Comparison of ENCODE assay signal across 1 cellular context in genomic region chr15:40115670-40116093, GRCh38.
A peak's percentile ranks its signal among the peaks of the same experiment; 100 is the strongest.
TF ChIP-seq lines count a peak whose summit lies in the region.

No MANE protein-coding gene starts in this region.

TF ChIP-seq in HepG2, 621 proteins besides CTCF, POLR2A, EP300 and RAD21 (continued from another document):
- TF ChIP-seq TFE3 (CRISPR knock-in tag; IDR thresholded peaks at IDR 0.05) (0 out of 2 replicates have a peak, but pooled peaks have one; percentile 35), IRF1 (CRISPR knock-in tag; IDR thresholded peaks at IDR 0.05; ENCODE audit: low read depth) (no peak), HNRNPUL1 (IDR thresholded peaks at IDR 0.05; ENCODE audit: low read depth, low read length) (no peak), SRF (IDR thresholded peaks at IDR 0.05; ENCODE audit: low read depth, low read length) (no peak), CENPT (CRISPR knock-in tag; IDR thresholded peaks at IDR 0.05; ENCODE audit: low read depth) (no peak), ZNF883 (CRISPR knock-in tag; IDR thresholded peaks at IDR 0.05; ENCODE audit: not compliant biosample characterization) (no peak), THRA (CRISPR knock-in tag; IDR thresholded peaks at IDR 0.05; ENCODE audit: borderline replicate concordance) (peak; percentile 97), ZNF224 (CRISPR knock-in tag; IDR thresholded peaks at IDR 0.05) (no peak), ZNF737 (CRISPR knock-in tag; IDR thresholded peaks at IDR 0.05; ENCODE audit: borderline replicate concordance) (no peak), ZNF572 (CRISPR knock-in tag; IDR thresholded peaks at IDR 0.05) (no peak), NR0B2 (CRISPR knock-in tag; IDR thresholded peaks at IDR 0.05) (no peak), MZF1 (CRISPR knock-in tag; IDR thresholded peaks at IDR 0.05; ENCODE audit: borderline replicate concordance) (no peak), ZNF546 (CRISPR knock-in tag; conservative IDR thresholded peaks at IDR 0.05) (no peak), TBX2 (CRISPR knock-in tag; IDR thresholded peaks at IDR 0.05; ENCODE audit: borderline replicate concordance) (no peak; the same call in 1 of the 2 replicates), ZBTB38 (CRISPR knock-in tag; IDR thresholded peaks at IDR 0.05) (no peak), HNRNPLL (IDR thresholded peaks at IDR 0.05; ENCODE audit: low read depth, low read length, poor library complexity, severe bottlenecking) (no peak), BATF2 (CRISPR knock-in tag; IDR thresholded peaks at IDR 0.05) (no peak), ZNF687 (CRISPR knock-in tag; IDR thresholded peaks at IDR 0.05) (peak; percentile 60), ZFP41 (CRISPR knock-in tag; IDR thresholded peaks at IDR 0.05; ENCODE audit: borderline replicate concordance) (no peak), KDM4B (CRISPR knock-in tag; IDR thresholded peaks at IDR 0.05) (peak; percentile 68; the same call in 1 of the 2 replicates), DMTF1 (CRISPR knock-in tag; IDR thresholded peaks at IDR 0.05) (no peak), REPIN1 (CRISPR knock-in tag; IDR thresholded peaks at IDR 0.05; ENCODE audit: borderline replicate concordance, low read depth) (0 out of 2 replicates have a peak, but pooled peaks have one; percentile 33), ZNF570 (CRISPR knock-in tag; IDR thresholded peaks at IDR 0.05; ENCODE audit: borderline replicate concordance) (no peak), ZNF609 (CRISPR knock-in tag; IDR thresholded peaks at IDR 0.05; ENCODE audit: borderline replicate concordance) (no peak), ZBTB21 (CRISPR knock-in tag; IDR thresholded peaks at IDR 0.05) (no peak), ZNF460 (CRISPR knock-in tag; IDR thresholded peaks at IDR 0.05; ENCODE audit: borderline replicate concordance) (no peak), E2F2 (CRISPR knock-in tag; IDR thresholded peaks at IDR 0.05; ENCODE audit: borderline replicate concordance) (no peak), ONECUT2 (CRISPR knock-in tag; IDR thresholded peaks at IDR 0.05) (no peak), NR1H2 (CRISPR knock-in tag; IDR thresholded peaks at IDR 0.05; ENCODE audit: borderline replicate concordance, low read depth) (no peak)
